In genomic region chr10:36383349-36383748, GRCh38 we compare ENCODE assay signal across 19 cellular contexts.
"Had no signal": no experiment of that assay in that cellular context is flagged by ENCODE, and none has a peak within 500 bp of the region (broad histone marks: within the 10 kb centered on the region; RNA-seq: fewer than 3 reads in every experiment).

No MANE protein-coding gene starts in this region.

- H3K4me1 ChIP-seq: esophagus muscularis mucosa, gastrocnemius medialis, left ventricle myocardium inferior, lower lobe of right lung had no signal

- H3K36me3 Mint-ChIP-seq: memory B cell; stimulated activated naive B cell treated with anti-CD40 and anti-IgM and Interleukin-4, amounts not matched to agents 10 μg/mL and 1 μg/mL and 100 μg/mL, for 72 hours; type B pancreatic cell had no signal

- DNase-seq: effector memory CD8-positive, alpha-beta T cell; gastrocnemius medialis; heart right ventricle; hypothalamus; islet precursor cell; left ventricle myocardium inferior; lower lobe of right lung; midbrain; nephron progenitor cell; sigmoid colon; stimulated activated CD4-positive, alpha-beta T cell treated with anti-CD3 and anti-CD28 coated beads, Interleukin-2, amount 100 ng/mL, for 24 hours; stimulated activated CD4-positive, alpha-beta T cell treated with anti-CD3 and anti-CD28 coated beads, Interleukin-4, amount 100 ng/mL, for 4 hours; stimulated activated naive B cell treated with anti-CD40 and anti-IgM and Interleukin-4, amounts not matched to agents 10 μg/mL and 1 μg/mL and 100 μg/mL, for 72 hours had no signal

- H3K9me3 ChIP-seq: gastrocnemius medialis, lower lobe of right lung, neutrophil had no signal

- H3K4me3 Mint-ChIP-seq: effector memory CD8-positive, alpha-beta T cell; memory B cell; nephron progenitor cell; stimulated activated naive B cell treated with anti-CD40 and anti-IgM and Interleukin-4, amounts not matched to agents 10 μg/mL and 1 μg/mL and 100 μg/mL, for 72 hours; type B pancreatic cell had no signal

- H3K4me1 Mint-ChIP-seq: memory B cell; nephron progenitor cell; stimulated activated naive B cell treated with anti-CD40 and anti-IgM and Interleukin-4, amounts not matched to agents 10 μg/mL and 1 μg/mL and 100 μg/mL, for 72 hours had no signal

- H3K27ac Mint-ChIP-seq: effector memory CD8-positive, alpha-beta T cell; memory B cell; nephron progenitor cell; stimulated activated naive B cell treated with anti-CD40 and anti-IgM and Interleukin-4, amounts not matched to agents 10 μg/mL and 1 μg/mL and 100 μg/mL, for 72 hours; type B pancreatic cell had no signal

- ATAC-seq: effector memory CD8-positive, alpha-beta T cell; gastrocnemius medialis; heart right ventricle; lower lobe of right lung; stimulated activated naive B cell treated with anti-CD40 and anti-IgM and Interleukin-4, amounts not matched to agents 10 μg/mL and 1 μg/mL and 100 μg/mL, for 72 hours had no signal

- H3K27ac ChIP-seq: epithelial cell of prostate, esophagus muscularis mucosa, gastrocnemius medialis, heart right ventricle, left ventricle myocardium inferior, lower lobe of right lung, neutrophil, sigmoid colon, skin epidermis had no signal

- H3K27me3 Mint-ChIP-seq: effector memory CD8-positive, alpha-beta T cell; memory B cell; stimulated activated naive B cell treated with anti-CD40 and anti-IgM and Interleukin-4, amounts not matched to agents 10 μg/mL and 1 μg/mL and 100 μg/mL, for 72 hours; type B pancreatic cell had no signal

- H3K4me3 ChIP-seq: esophagus muscularis mucosa, gastrocnemius medialis, heart right ventricle, left ventricle myocardium inferior, lower lobe of right lung, sigmoid colon, skin epidermis had no signal

- H3K27me3 ChIP-seq: esophagus muscularis mucosa, gastrocnemius medialis, heart right ventricle, neutrophil, sigmoid colon had no signal

- H3K36me3 ChIP-seq: esophagus muscularis mucosa, gastrocnemius medialis, heart right ventricle, left ventricle myocardium inferior, lower lobe of right lung, neutrophil, sigmoid colon had no signal

- H3K9me3 Mint-ChIP-seq: memory B cell, nephron progenitor cell, type B pancreatic cell had no signal
